ENCODE assay signal across 9 cellular contexts in the genomic region with DNA sequence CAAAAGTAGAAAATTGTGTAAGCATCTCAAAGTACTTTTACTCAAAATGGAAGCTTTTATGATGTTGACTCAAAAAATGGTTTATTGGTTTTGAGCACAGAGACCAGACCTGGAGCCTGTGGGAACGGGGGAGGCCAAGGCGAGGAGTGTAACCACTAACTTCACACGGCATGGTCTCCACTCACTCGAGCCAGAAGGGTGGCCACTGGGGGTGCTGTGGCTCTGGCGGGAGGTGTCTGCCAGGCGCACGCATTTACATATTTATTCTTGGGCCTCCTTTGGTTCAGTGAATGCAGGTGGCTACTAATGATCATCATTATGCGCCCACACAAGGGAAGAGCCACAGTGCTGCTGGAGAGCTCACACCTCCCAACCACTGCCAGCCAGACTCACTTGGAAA.
DNase-seq lines count a peak whose midpoint lies in the region; ATAC-seq and TF ChIP-seq lines count a peak whose summit lies in the region.
"Had no signal": no experiment of that assay in that cellular context is flagged by ENCODE, and none has a peak within 500 bp of the region (broad histone marks: within the 10 kb centered on the region; RNA-seq: fewer than 3 reads in every experiment).

No MANE protein-coding gene starts in this region.

- H3K4me3 ChIP-seq in BE2C (ENCODE audit: low read depth, low read length) (no peak overlapping the region), H7 (ENCODE audit: insufficient read depth, low read depth, low read length) (no peak overlapping the region), fibroblast of pulmonary artery (replicated peaks; ENCODE audit: low read depth, low read length) (no peak overlapping the region)

- 0 out of 2 replicates have a peak, but pooled peaks cover 3% of the 10 kb centered on the region for H3K4me1 ChIP-seq in BE2C

- no peaks in the 10 kb centered on the region for H3K9me3 ChIP-seq in BE2C

- H3K27me3 ChIP-seq in BE2C (no peaks in the 10 kb centered on the region), H7 (ENCODE audit: control insufficient read depth, insufficient read depth, low read length) (peaks cover 3% of the 10 kb centered on the region)

- DNase-seq in BE2C (no peak), H7 (peak; percentile 92), NCI-H526 treated with DMSO at 0.1 percent for 48 hours (lab: John Stamatoyannopoulos, UW) (peak; percentile 73), fibroblast of pulmonary artery (ENCODE audit: low read depth) (no peak), HuH-7.5 (ENCODE audit: low spot score) (no peak), NCI-H2196 treated with DMSO at 0.1 percent for 48 hours (lab: John Stamatoyannopoulos, UW; ENCODE audit: unreplicated experiment) (no peak)
- DNase-seq: foreskin melanocyte had no signal

- ATAC-seq in HG02642 (IDR thresholded peaks at IDR 0.05; ENCODE audit: poor library complexity, unreplicated experiment) (no peak), HG03354 (IDR thresholded peaks at IDR 0.05; ENCODE audit: poor library complexity, severe bottlenecking, unreplicated experiment) (no peak)

- H3K36me3 ChIP-seq in BE2C (no peaks in the 10 kb centered on the region), H7 (replicated peaks; ENCODE audit: control insufficient read depth, insufficient read depth, low read length) (no peaks in the 10 kb centered on the region)

- TF ChIP-seq CTCF in BE2C (IDR thresholded peaks at IDR 0.05; ENCODE audit: low read depth, low read length) (peak; percentile 9; the same call in 1 of the 2 replicates), fibroblast of pulmonary artery (IDR thresholded peaks at IDR 0.05; ENCODE audit: low read length, missing control alignments) (peak; percentile 19)

Comparison
In these comparisons a context has a peak if more than half of its experiments do, and no peak if none do; other contexts are left out.
1. DNase-seq: peak in H7 (single experiment) and NCI-H526 treated with DMSO at 0.1 percent for 48 hours (single experiment); none in BE2C (single experiment), fibroblast of pulmonary artery (single experiment), HuH-7.5 (single experiment) and NCI-H2196 treated with DMSO at 0.1 percent for 48 hours (single experiment).